ENCODE assay signal across 24 cellular contexts in the genomic region with DNA sequence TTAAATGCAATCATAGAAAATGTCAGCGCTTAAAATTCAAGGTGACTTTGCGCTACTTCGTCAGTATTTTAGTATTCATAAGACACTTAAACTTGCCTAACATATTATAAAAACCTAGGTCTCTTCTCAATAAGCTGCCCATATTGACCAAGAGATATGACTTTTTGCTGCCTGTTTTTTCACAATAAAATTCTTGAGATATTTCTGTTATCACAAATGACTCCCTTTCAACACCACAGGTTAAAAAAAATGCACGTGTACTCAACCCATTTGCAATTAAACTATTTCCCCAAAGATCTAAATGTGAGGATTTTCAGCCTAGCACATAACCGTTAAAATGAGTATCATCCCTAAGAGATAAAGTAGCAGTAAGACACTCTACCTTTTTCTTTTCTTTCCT.
"Had no signal": no experiment of that assay in that cellular context is flagged by ENCODE, and none has a peak within 500 bp of the region (broad histone marks: within the 10 kb centered on the region; RNA-seq: fewer than 3 reads in every experiment).

No MANE protein-coding gene starts in this region.

- H3K27me3 Mint-ChIP-seq: effector memory CD8-positive, alpha-beta T cell; naive thymus-derived CD8-positive, alpha-beta T cell; stimulated activated memory B cell treated with anti-CD40 and anti-IgM and Interleukin-4, amounts not matched to agents 10 μg/mL and 1 μg/mL and 100 μg/mL, for 72 hours; stimulated activated naive CD8-positive, alpha-beta T cell treated with anti-CD3 and anti-CD28 coated beads, Interleukin-15, amount 100 ng/mL, for 72 hours had no signal

- H3K4me3 Mint-ChIP-seq: activated T-cell treated with anti-CD3 and anti-CD28 coated beads, Interleukin-2, amount 50 U/mL, for 72 hours; mesothelial cell of epicardium; naive thymus-derived CD8-positive, alpha-beta T cell; neural crest cell; stimulated activated memory B cell treated with anti-CD40 and anti-IgM and Interleukin-4, amounts not matched to agents 10 μg/mL and 1 μg/mL and 100 μg/mL, for 72 hours; stimulated activated naive CD8-positive, alpha-beta T cell treated with anti-CD3 and anti-CD28 coated beads, Interleukin-15, amount 100 ng/mL, for 72 hours had no signal

- ATAC-seq: activated naive CD4-positive, alpha-beta T cell treated with anti-CD3 and anti-CD28 coated beads, Interleukin-2, amount 50 U/mL, for 72 hours; activated T-cell treated with anti-CD3 and anti-CD28 coated beads, Interleukin-2, amount 50 U/mL, for 72 hours; effector memory CD8-positive, alpha-beta T cell; gastroesophageal sphincter; naive thymus-derived CD8-positive, alpha-beta T cell; stimulated activated memory B cell treated with anti-CD40 and anti-IgM and Interleukin-4, amounts not matched to agents 10 μg/mL and 1 μg/mL and 100 μg/mL, for 72 hours; stimulated activated naive CD8-positive, alpha-beta T cell treated with anti-CD3 and anti-CD28 coated beads, Interleukin-15, amount 100 ng/mL, for 72 hours had no signal

- H3K9me3 Mint-ChIP-seq: activated naive CD4-positive, alpha-beta T cell treated with anti-CD3 and anti-CD28 coated beads, Interleukin-2, amount 50 U/mL, for 72 hours; activated T-cell treated with anti-CD3 and anti-CD28 coated beads, Interleukin-2, amount 50 U/mL, for 72 hours; effector memory CD8-positive, alpha-beta T cell; mesothelial cell of epicardium; naive thymus-derived CD8-positive, alpha-beta T cell; neural crest cell; stimulated activated memory B cell treated with anti-CD40 and anti-IgM and Interleukin-4, amounts not matched to agents 10 μg/mL and 1 μg/mL and 100 μg/mL, for 72 hours; stimulated activated naive CD8-positive, alpha-beta T cell treated with anti-CD3 and anti-CD28 coated beads, Interleukin-15, amount 100 ng/mL, for 72 hours had no signal

- H3K9me3 ChIP-seq: gastroesophageal sphincter, right atrium auricular region, upper lobe of left lung, vagina had no signal

- H3K27ac ChIP-seq: gastroesophageal sphincter, right atrium auricular region, upper lobe of left lung, vagina, VCaP had no signal

- H3K36me3 ChIP-seq: right atrium auricular region had no signal

- DNase-seq: activated CD4-positive, alpha-beta T cell treated with anti-CD3 and anti-CD28 coated beads for 4 hours; activated CD4-positive, alpha-beta T cell treated with anti-CD3 and anti-CD28 coated beads, Interleukin-2, amount 50 U/mL, for 4 hours; activated naive CD4-positive, alpha-beta T cell; activated T-cell treated with anti-CD3 and anti-CD28 coated beads for 4 hours; activated T-cell treated with anti-CD3 and anti-CD28 coated beads, Interleukin-2, amount 50 U/mL, for 72 hours; cerebellar nuclear complex; cortex of kidney; effector memory CD8-positive, alpha-beta T cell; naive thymus-derived CD8-positive, alpha-beta T cell; nucleus accumbens; stimulated activated CD4-positive, alpha-beta T cell treated with anti-CD3 and anti-CD28 coated beads, Interleukin-4, amount 100 ng/mL, for 24 hours; stimulated activated naive CD8-positive, alpha-beta T cell treated with anti-CD3 and anti-CD28 coated beads, Interleukin-15, amount 100 ng/mL, for 72 hours; substantia nigra; T-helper 9 cell; upper lobe of left lung had no signal

- FAIRE-seq: TTC549 had no signal

- H3K4me3 ChIP-seq: gastroesophageal sphincter, right atrium auricular region, upper lobe of left lung, vagina had no signal

- H3K27me3 ChIP-seq: gastroesophageal sphincter, right atrium auricular region, upper lobe of left lung, vagina had no signal

- H3K27ac Mint-ChIP-seq: activated naive CD4-positive, alpha-beta T cell treated with anti-CD3 and anti-CD28 coated beads, Interleukin-2, amount 50 U/mL, for 72 hours; activated T-cell treated with anti-CD3 and anti-CD28 coated beads, Interleukin-2, amount 50 U/mL, for 72 hours; stimulated activated memory B cell treated with anti-CD40 and anti-IgM and Interleukin-4, amounts not matched to agents 10 μg/mL and 1 μg/mL and 100 μg/mL, for 72 hours; stimulated activated naive CD8-positive, alpha-beta T cell treated with anti-CD3 and anti-CD28 coated beads, Interleukin-15, amount 100 ng/mL, for 72 hours had no signal
